ENCODE assay signal across 8 cellular contexts in genomic region chr12:107026356-107026755, GRCh38. TPM values are rescaled to one million over a fixed set of nuclear protein-coding genes. Genes with fewer than 3 reads are reported as not detected.
DNase-seq lines count a peak whose midpoint lies in the region; ATAC-seq and TF ChIP-seq lines count a peak whose summit lies in the region.
"Not testable (repeated sequence)": the region's sequence is repeated elsewhere in the genome, so short reads cannot be mapped to it uniquely, and the experiment has no call there.

No MANE protein-coding gene starts in this region.

- in situ Hi-C loops in brain microvascular endothelial cell (cut with HindIII; ENCODE audit: low pct_ligation_motif_present, low sequenced_read_pairs); transverse colon (cut with MboI; ENCODE audit: low pct_ligation_motif_present in 1 of 4, low pct_unique_long_range_greater_than_20kb in 1 of 4, low sequenced_read_pairs in 3 of 4): not testable (repeated sequence)

- not testable (repeated sequence) for H3K79me2 ChIP-seq in ACC112 (ENCODE audit: control insufficient read depth, insufficient read depth, low read length, unreplicated experiment); KMS-11 (ENCODE audit: insufficient read depth, low read depth)

- CTCF ChIA-PET in T-cell (lab: Charles Lee), result not testable (repeated sequence)

- H3K9me3 ChIP-seq in left ventricle myocardium inferior (replicated peaks); skeletal muscle tissue (ENCODE audit: control insufficient read depth in 3 of 3, low read length in 3 of 3); transverse colon: not testable (repeated sequence)

- intact Hi-C loops in left ventricle myocardium inferior (cut with micrococcal nuclease); transverse colon (cut with DNase I; ENCODE audit: low total_unique reads): not testable (repeated sequence)

- not testable (repeated sequence) for H3K4me3 Mint-ChIP-seq in T-cell; natural killer cell treated with Interleukin-12 subunit alpha and Interleukin-12 subunit beta and Interleukin-15 and Interleukin-18, amount 100 ng/mL, for 72 hours

- POLR2A ChIA-PET in T-cell (lab: Charles Lee), result not testable (repeated sequence)

- H3K27ac Mint-ChIP-seq in T-cell, result peak overlapping the region; percentile 94 to 95
- peak overlapping the region; percentile 97 to 99 for H3K27ac Mint-ChIP-seq in natural killer cell treated with Interleukin-12 subunit alpha and Interleukin-12 subunit beta and Interleukin-15 and Interleukin-18, amount 100 ng/mL, for 72 hours

- H3K4me1 ChIP-seq in ACC112 (ENCODE audit: control insufficient read depth, insufficient read depth, low read length, unreplicated experiment) (peaks cover 24% of the 10 kb centered on the region), KMS-11 (ENCODE audit: low read depth, poor library complexity, severe bottlenecking) (peaks cover 55% of the 10 kb centered on the region), left ventricle myocardium inferior (peaks cover 61% of the 10 kb centered on the region), skeletal muscle tissue (ENCODE audit: control insufficient read depth in 3 of 3, insufficient read depth in 3 of 3, low read length in 3 of 3) (peaks cover 15 to 22% (median 16%) of the 10 kb centered on the region in 3 donors), transverse colon (peaks cover 4 to 41% (median 26%) of the 10 kb centered on the region in 4 donors)

- not testable (repeated sequence) for H3K36me3 ChIP-seq in ACC112 (ENCODE audit: insufficient read depth, low read length); KMS-11 (ENCODE audit: insufficient read depth); brain microvascular endothelial cell (replicated peaks); left ventricle myocardium inferior; skeletal muscle tissue (ENCODE audit: control insufficient read depth in 3 of 3, insufficient read depth in 3 of 3, low read length in 3 of 3); transverse colon

- peak overlapping the region; percentile 95 for H3K27ac ChIP-seq in ACC112 (ENCODE audit: low read depth, low read length)
- peak overlapping the region; percentile 99 for H3K27ac ChIP-seq in KMS-11
- peak overlapping the region; percentile 97 for H3K27ac ChIP-seq in brain microvascular endothelial cell
- peak overlapping the region; percentile 72 for H3K27ac ChIP-seq in left ventricle myocardium inferior (replicated peaks)
- peak overlapping the region; percentile 95 for H3K27ac ChIP-seq in skeletal muscle tissue (ENCODE audit: low read depth, low read length)
- H3K27ac ChIP-seq in transverse colon, result peak overlapping the region; percentile 73 to 86 (median 77)

- TF ChIP-seq CTCF in KMS-11 (conservative IDR thresholded peaks at IDR 0.05; ENCODE audit: low read depth, low read length); brain microvascular endothelial cell (IDR thresholded peaks at IDR 0.05; ENCODE audit: low read depth, low read length, missing control alignments); left ventricle myocardium inferior (IDR thresholded peaks at IDR 0.05; ENCODE audit: borderline replicate concordance); transverse colon (IDR thresholded peaks at IDR 0.05): not testable (repeated sequence)

- not testable (repeated sequence) for H4K20me1 ChIP-seq in KMS-11 (ENCODE audit: insufficient read depth)

- H3K9ac ChIP-seq in KMS-11, result peak overlapping the region; percentile 87; the same call in 1 of the 2 replicates
- not testable (repeated sequence) for H3K9ac ChIP-seq in skeletal muscle tissue (ENCODE audit: low read depth in 1 of 3, low read length in 3 of 3)

- H3K4me3 ChIP-seq in ACC112 (ENCODE audit: low read depth, low read length); KMS-11 (IDR thresholded peaks at IDR 0.05; ENCODE audit: insufficient read depth, low read depth, low read length); brain microvascular endothelial cell (ENCODE audit: low read depth, low read length); left ventricle myocardium inferior; skeletal muscle tissue (ENCODE audit: low read length in 3 of 3); transverse colon: not testable (repeated sequence)

- not testable (repeated sequence) for TF ChIP-seq EP300 in transverse colon (IDR thresholded peaks at IDR 0.05; ENCODE audit: low read depth)

- H3K4me1 Mint-ChIP-seq in T-cell, result peaks cover 25 to 72% (median 52%) of the 10 kb centered on the region in 3 donors
- H3K4me1 Mint-ChIP-seq in natural killer cell treated with Interleukin-12 subunit alpha and Interleukin-12 subunit beta and Interleukin-15 and Interleukin-18, amount 100 ng/mL, for 72 hours (ENCODE audit: low read depth in 2 of 2), result peaks cover 32% of the 10 kb centered on the region in 2 donors

- peak overlapping the region; percentile 96 for H3K4me2 ChIP-seq in KMS-11

- not testable (repeated sequence) for H3K27me3 Mint-ChIP-seq in T-cell; natural killer cell treated with Interleukin-12 subunit alpha and Interleukin-12 subunit beta and Interleukin-15 and Interleukin-18, amount 100 ng/mL, for 72 hours

- not testable (repeated sequence) for TF ChIP-seq POLR2A in transverse colon (IDR thresholded peaks at IDR 0.05)

- not testable (repeated sequence) for H3K9me3 Mint-ChIP-seq in T-cell; natural killer cell treated with Interleukin-12 subunit alpha and Interleukin-12 subunit beta and Interleukin-15 and Interleukin-18, amount 100 ng/mL, for 72 hours

- H3K36me3 Mint-ChIP-seq in T-cell; natural killer cell treated with Interleukin-12 subunit alpha and Interleukin-12 subunit beta and Interleukin-15 and Interleukin-18, amount 100 ng/mL, for 72 hours: not testable (repeated sequence)

- ATAC-seq in T-cell (replicated peaks in 1 of 4); natural killer cell treated with Interleukin-12 subunit alpha and Interleukin-12 subunit beta and Interleukin-15 and Interleukin-18, amount 100 ng/mL, for 72 hours: not testable (repeated sequence)

- H2AFZ ChIP-seq in ACC112 (ENCODE audit: low read length, unreplicated experiment); KMS-11 (ENCODE audit: low read depth): not testable (repeated sequence)

- H3K27me3 ChIP-seq in ACC112 (ENCODE audit: insufficient read depth, low read length); KMS-11 (ENCODE audit: insufficient read depth, low read depth); brain microvascular endothelial cell (replicated peaks); left ventricle myocardium inferior (ENCODE audit: low read depth); skeletal muscle tissue (ENCODE audit: control insufficient read depth in 3 of 3, insufficient read depth in 3 of 3, low read length in 3 of 3); transverse colon: not testable (repeated sequence)

- not testable (repeated sequence) for DNase-seq in T-cell; brain microvascular endothelial cell; left ventricle myocardium inferior; natural killer cell treated with Interleukin-12 subunit alpha and Interleukin-12 subunit beta and Interleukin-15 and Interleukin-18, amount 100 ng/mL, for 72 hours (ENCODE audit: low spot score); transverse colon

RNA-seq across cellular contexts. Expression of gene MTERF2, which starts 39.4 kb away (rescaled TPM):
- total RNA-seq in T-cell (10 to 100 TPM in 2 of 5 donors, 1 to 10 TPM in 3; 7.4 to 11.5 (median 8.8) TPM), left ventricle myocardium inferior (35.6 TPM), skeletal muscle tissue (9.9 TPM), transverse colon (10 to 100 TPM in 1 of 4 donors, 1 to 10 TPM in 3; 3.0 to 14.8 (median 8.7) TPM)
- 1 to 10 TPM; 8.0 to 9.0 TPM for total RNA-seq in natural killer cell treated with Interleukin-12 subunit alpha and Interleukin-12 subunit beta and Interleukin-15 and Interleukin-18, amount 100 ng/mL, for 72 hours
